Comparison of ENCODE assay signal across 21 cellular contexts in genomic region chr4:123956204-123956603, GRCh38.
"Had no signal": no experiment of that assay in that cellular context is flagged by ENCODE, and none has a peak within 500 bp of the region (broad histone marks: within the 10 kb centered on the region; RNA-seq: fewer than 3 reads in every experiment).

No MANE protein-coding gene starts in this region.

- H3K4me3 ChIP-seq: cardiac muscle cell, coronary artery, dorsolateral prefrontal cortex, heart left ventricle, ovary, right lobe of liver, spleen, stomach, thoracic aorta, uterus had no signal

- H3K4me1 ChIP-seq: heart left ventricle, right lobe of liver, spleen, stomach, uterus had no signal

- DNase-seq: cerebellar nuclear complex; dorsolateral prefrontal cortex; effector CD8-positive, alpha-beta T cell; islet precursor cell; naive thymus-derived CD8-positive, alpha-beta T cell; nucleus accumbens; ovary; right lobe of liver; spleen; stimulated activated CD4-positive, alpha-beta T cell treated with anti-CD3 and anti-CD28 coated beads, Interleukin-15, amount 100 ng/mL, for 24 hours; stimulated activated CD4-positive, alpha-beta T cell treated with anti-CD3 and anti-CD28 coated beads, Interleukin-1b, Interleukin-23, amount 100 ng/mL, for 48 hours; stimulated activated CD4-positive, alpha-beta T cell treated with anti-CD3 and anti-CD28 coated beads, Interleukin-4, amount 100 ng/mL, for 24 hours; stimulated activated naive CD4-positive, alpha-beta T cell; stomach; substantia nigra; uterus had no signal

- H3K27me3 ChIP-seq: cardiac muscle cell, dorsolateral prefrontal cortex, heart left ventricle, ovary, right lobe of liver, spleen, stomach, uterus had no signal

- H3K36me3 ChIP-seq: cardiac muscle cell, heart left ventricle, ovary, right lobe of liver, spleen, stomach, thoracic aorta, uterus had no signal

- H3K9me3 ChIP-seq: heart left ventricle, ovary, right lobe of liver, spleen, stomach, thoracic aorta, uterus had no signal

- H3K27ac ChIP-seq: cardiac muscle cell, coronary artery, dorsolateral prefrontal cortex, heart left ventricle, ovary, right lobe of liver, spleen, stomach, thoracic aorta, uterus had no signal

- ATAC-seq: esophagus mucosa; naive thymus-derived CD8-positive, alpha-beta T cell; right lobe of liver had no signal
